ENCODE assay signal across 7 cellular contexts in the genomic region with DNA sequence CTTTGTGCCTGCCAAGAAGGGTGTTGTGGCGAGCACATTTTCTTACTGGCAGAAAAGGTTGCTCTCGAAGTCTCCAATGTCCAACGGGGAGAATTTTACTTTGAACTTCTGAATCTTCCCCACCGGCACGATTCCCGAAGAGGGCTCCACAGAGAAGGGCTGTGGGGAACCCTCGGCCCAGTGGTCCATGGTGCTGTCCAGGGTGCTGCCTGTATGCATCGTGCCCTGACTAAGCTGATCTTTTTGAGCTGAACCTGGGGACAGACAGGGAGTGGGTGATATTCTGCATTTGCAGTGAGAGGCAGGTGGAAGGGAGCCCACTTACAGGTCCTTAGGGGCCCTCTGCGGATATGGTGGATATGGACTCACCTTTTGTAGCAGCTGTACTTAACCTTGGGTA.
DNase-seq lines count a peak whose midpoint lies in the region; ATAC-seq, FAIRE-seq and TF ChIP-seq lines count a peak whose summit lies in the region.
"Not testable (repeated sequence)": the region's sequence is repeated elsewhere in the genome, so short reads cannot be mapped to it uniquely, and the experiment has no call there.

No MANE protein-coding gene starts in this region.

- TF ChIP-seq RAD21 in A549 (conservative IDR thresholded peaks at IDR 0.05 in 1 of 2, IDR thresholded peaks at IDR 0.05 in 1 of 2); GM12878 (IDR thresholded peaks at IDR 0.05; ENCODE audit: insufficient read depth, low read depth, low read length): not testable (repeated sequence)

- H3K4me2 ChIP-seq in A549; GM23338; GM12878 (ENCODE audit: control insufficient read depth, insufficient read depth): not testable (repeated sequence)

- not testable (repeated sequence) for TF ChIP-seq POLR2A in A549 (IDR thresholded peaks at IDR 0.05; ENCODE audit: low read length); GM12878 (IDR thresholded peaks at IDR 0.05; ENCODE audit: low read depth, low read length)

- 5% methylated on average over 8 of the region's 9 CpGs for WGBS in A549 (ENCODE audit: missing lambda C conversion rate)
- WGBS in GM12878 (ENCODE audit: insufficient coverage, insufficient replicate concordance, low lambda C conversion rate, missing lambda C conversion rate), result 19% methylated on average over 8 of the region's 9 CpGs

- H3K27ac Mint-ChIP-seq in GM23338, result not testable (repeated sequence)

- TF ChIP-seq CTCF in A549 (IDR thresholded peaks at IDR 0.05); GM23338 (conservative IDR thresholded peaks at IDR 0.05; ENCODE audit: low read depth in 2 of 2); GM12878 (IDR thresholded peaks at IDR 0.05 in 2 of 3, conservative IDR thresholded peaks at IDR 0.05 in 1 of 3; ENCODE audit: control insufficient read depth in 2 of 3, extremely low read depth in 1 of 3, insufficient read depth in 1 of 3, low read depth in 3 of 3, low read length in 3 of 3); fibroblast of pulmonary artery (IDR thresholded peaks at IDR 0.05; ENCODE audit: low read length, missing control alignments): not testable (repeated sequence)

- not testable (repeated sequence) for H3K27ac ChIP-seq in A549; GM23338 (ENCODE audit: low read depth); SJCRH30; GM12878 (ENCODE audit: control insufficient read depth, insufficient read depth)

- SMC1A ChIA-PET in GM12878 (lab: Charles Lee; ENCODE audit: uncharacterized antibody, unreplicated experiment), result not testable (repeated sequence)

- not testable (repeated sequence) for H3K36me3 ChIP-seq in GM23338 (ENCODE audit: insufficient read depth); SJCRH30; GM12878 (ENCODE audit: control insufficient read depth in 2 of 2, insufficient read depth in 2 of 2, low read length in 1 of 2)

- not testable (repeated sequence) for H4K20me1 ChIP-seq in GM23338 (replicated peaks; ENCODE audit: insufficient read depth); GM12878 (ENCODE audit: control insufficient read depth, insufficient read depth)

- RAD21 ChIA-PET in GM12878 (lab: Charles Lee; ENCODE audit: unreplicated experiment), result not testable (repeated sequence)

- intact Hi-C loops in GM12878 (cut with micrococcal nuclease; ENCODE audit: unreplicated experiment), result not testable (repeated sequence)

- TF ChIP-seq EP300 in A549 (IDR thresholded peaks at IDR 0.05); GM12878 (IDR thresholded peaks at IDR 0.05; ENCODE audit: borderline replicate concordance in 1 of 2, control insufficient read depth in 1 of 2, low read depth in 2 of 2, low read length in 2 of 2): not testable (repeated sequence)

- not testable (repeated sequence) for H3K9me3 ChIP-seq in A549; SJCRH30 (replicated peaks); GM12878 (replicated peaks; ENCODE audit: control insufficient read depth, insufficient read depth, low read length)

- not testable (repeated sequence) for ATAC-seq in A549, GM12878
- peak; percentile 92 for ATAC-seq in GM23338

- H3K4me3 Mint-ChIP-seq in GM23338, result not testable (repeated sequence)

- H3K27me3 Mint-ChIP-seq in GM23338 (ENCODE audit: insufficient read depth, low read depth, poor library complexity), result not testable (repeated sequence)

- in situ Hi-C loops in GM12878 (cut with MboI), result not testable (repeated sequence)

- POLR2A ChIA-PET in A549 (lab: Yijun Ruan, JAX); GM12878 (lab: Charles Lee): not testable (repeated sequence)

- not testable (repeated sequence) for H3K4me1 Mint-ChIP-seq in GM23338

- H3K9me2 ChIP-seq in GM23338 (ENCODE audit: insufficient read depth), result not testable (repeated sequence)

- not testable (repeated sequence) for FAIRE-seq in A549 (lab: Jason Lieb, UNC); GM12878 (lab: Jason Lieb, UNC)

- not testable (repeated sequence) for H3K9ac ChIP-seq in GM12878 (ENCODE audit: control insufficient read depth, insufficient read depth, low read length)

- not testable (repeated sequence) for DNase-seq in A549 (ENCODE audit: low read depth in 1 of 2, low spot score in 1 of 2); GM12878 (ENCODE audit: low read depth, low spot score)
- DNase-seq in GM23338 (ENCODE audit: low spot score) (peak; percentile 16), M059J (ENCODE audit: low read depth) (peak; percentile 0), SJCRH30 (peak; percentile 1 to 5), fibroblast of pulmonary artery (ENCODE audit: low read depth) (peak; percentile 0), myocyte (ENCODE audit: low read depth) (peak; percentile 3)

- not testable (repeated sequence) for H3K4me1 ChIP-seq in A549; GM23338 (ENCODE audit: insufficient read depth); SJCRH30; GM12878 (ENCODE audit: control insufficient read depth, insufficient read depth, low read length)

- not testable (repeated sequence) for BruUV-seq in GM12878 (replicated peaks; lab: Mats Ljungman, UMichigan)

- H3K36me3 Mint-ChIP-seq in GM23338 (ENCODE audit: low read depth), result not testable (repeated sequence)

- H3K9me3 Mint-ChIP-seq in GM23338, result not testable (repeated sequence)

- not testable (repeated sequence) for H3K4me3 ChIP-seq in A549; GM23338; SJCRH30; GM12878; fibroblast of pulmonary artery (replicated peaks; ENCODE audit: low read depth, low read length)

- not testable (repeated sequence) for H3K27me3 ChIP-seq in GM23338 (ENCODE audit: insufficient read depth); SJCRH30; GM12878 (replicated peaks in 1 of 2; ENCODE audit: control insufficient read depth in 2 of 2, insufficient read depth in 2 of 2, low read length in 1 of 2)

- CTCF ChIA-PET in A549 (lab: Yijun Ruan, JAX); GM12878 (lab: Yijun Ruan, JAX): not testable (repeated sequence)

- not testable (repeated sequence) for H2AFZ ChIP-seq in GM23338; GM12878 (ENCODE audit: control insufficient read depth, low read depth, low read length)

- H3F3A ChIP-seq in GM23338 (replicated peaks; ENCODE audit: low read depth), result not testable (repeated sequence)

- H3K79me2 ChIP-seq in GM23338 (replicated peaks; ENCODE audit: insufficient read depth); GM12878 (ENCODE audit: control insufficient read depth, insufficient read depth, low read length): not testable (repeated sequence)

TF ChIP-seq in GM12878, 131 proteins besides CTCF, POLR2A, EP300 and RAD21:
- TF ChIP-seq, protein P1, sequence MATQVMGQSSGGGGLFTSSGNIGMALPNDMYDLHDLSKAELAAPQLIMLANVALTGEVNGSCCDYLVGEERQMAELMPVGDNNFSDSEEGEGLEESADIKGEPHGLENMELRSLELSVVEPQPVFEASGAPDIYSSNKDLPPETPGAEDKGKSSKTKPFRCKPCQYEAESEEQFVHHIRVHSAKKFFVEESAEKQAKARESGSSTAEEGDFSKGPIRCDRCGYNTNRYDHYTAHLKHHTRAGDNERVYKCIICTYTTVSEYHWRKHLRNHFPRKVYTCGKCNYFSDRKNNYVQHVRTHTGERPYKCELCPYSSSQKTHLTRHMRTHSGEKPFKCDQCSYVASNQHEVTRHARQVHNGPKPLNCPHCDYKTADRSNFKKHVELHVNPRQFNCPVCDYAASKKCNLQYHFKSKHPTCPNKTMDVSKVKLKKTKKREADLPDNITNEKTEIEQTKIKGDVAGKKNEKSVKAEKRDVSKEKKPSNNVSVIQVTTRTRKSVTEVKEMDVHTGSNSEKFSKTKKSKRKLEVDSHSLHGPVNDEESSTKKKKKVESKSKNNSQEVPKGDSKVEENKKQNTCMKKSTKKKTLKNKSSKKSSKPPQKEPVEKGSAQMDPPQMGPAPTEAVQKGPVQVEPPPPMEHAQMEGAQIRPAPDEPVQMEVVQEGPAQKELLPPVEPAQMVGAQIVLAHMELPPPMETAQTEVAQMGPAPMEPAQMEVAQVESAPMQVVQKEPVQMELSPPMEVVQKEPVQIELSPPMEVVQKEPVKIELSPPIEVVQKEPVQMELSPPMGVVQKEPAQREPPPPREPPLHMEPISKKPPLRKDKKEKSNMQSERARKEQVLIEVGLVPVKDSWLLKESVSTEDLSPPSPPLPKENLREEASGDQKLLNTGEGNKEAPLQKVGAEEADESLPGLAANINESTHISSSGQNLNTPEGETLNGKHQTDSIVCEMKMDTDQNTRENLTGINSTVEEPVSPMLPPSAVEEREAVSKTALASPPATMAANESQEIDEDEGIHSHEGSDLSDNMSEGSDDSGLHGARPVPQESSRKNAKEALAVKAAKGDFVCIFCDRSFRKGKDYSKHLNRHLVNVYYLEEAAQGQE (IDR thresholded peaks at IDR 0.05; ENCODE audit: low read depth, low read length), result peak; percentile 49; the same call in 1 of the 2 replicates
